In the genomic region with DNA sequence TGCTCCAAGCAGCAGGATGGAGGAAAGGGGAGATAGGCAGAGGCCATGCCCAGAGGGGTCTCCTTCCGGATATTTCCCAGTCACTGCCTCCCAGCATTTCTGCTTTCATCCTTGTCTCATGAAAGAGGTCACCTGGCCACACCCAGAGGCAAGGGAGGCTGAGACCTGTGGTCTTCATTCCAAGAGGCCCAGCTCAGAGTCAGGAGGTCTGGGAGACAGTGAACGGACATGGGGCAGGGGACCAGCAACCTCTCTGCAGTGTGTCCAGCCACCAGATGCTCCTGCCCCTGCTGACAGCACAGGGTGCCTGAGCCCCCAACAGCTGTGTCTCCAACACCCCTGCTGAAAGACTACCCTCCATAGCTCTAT, we compare ENCODE assay signal across 2 cellular contexts.
TF ChIP-seq lines count a peak whose summit lies in the region.

No MANE protein-coding gene starts in this region.

TF ChIP-seq in IMR-90, 13 proteins besides CTCF, POLR2A, EP300 and RAD21:
- no peak for TF ChIP-seq RFX5 (IDR thresholded peaks at IDR 0.05; ENCODE audit: low read depth, low read length)
- TF ChIP-seq CEBPB (IDR thresholded peaks at IDR 0.05; ENCODE audit: low read depth, low read length), result no peak
- no peak for TF ChIP-seq MAZ (IDR thresholded peaks at IDR 0.05; ENCODE audit: borderline replicate concordance, low read depth, low read length)
- TF ChIP-seq, protein P1, sequence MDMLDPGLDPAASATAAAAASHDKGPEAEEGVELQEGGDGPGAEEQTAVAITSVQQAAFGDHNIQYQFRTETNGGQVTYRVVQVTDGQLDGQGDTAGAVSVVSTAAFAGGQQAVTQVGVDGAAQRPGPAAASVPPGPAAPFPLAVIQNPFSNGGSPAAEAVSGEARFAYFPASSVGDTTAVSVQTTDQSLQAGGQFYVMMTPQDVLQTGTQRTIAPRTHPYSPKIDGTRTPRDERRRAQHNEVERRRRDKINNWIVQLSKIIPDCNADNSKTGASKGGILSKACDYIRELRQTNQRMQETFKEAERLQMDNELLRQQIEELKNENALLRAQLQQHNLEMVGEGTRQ (IDR thresholded peaks at IDR 0.05; ENCODE audit: low read depth, low read length), result no peak
- TF ChIP-seq CHD1 (IDR thresholded peaks at IDR 0.05; ENCODE audit: low read depth, low read length), result no peak

TF ChIP-seq in H1, 55 proteins besides CTCF, POLR2A, EP300 and RAD21:
- TF ChIP-seq, protein P2, sequence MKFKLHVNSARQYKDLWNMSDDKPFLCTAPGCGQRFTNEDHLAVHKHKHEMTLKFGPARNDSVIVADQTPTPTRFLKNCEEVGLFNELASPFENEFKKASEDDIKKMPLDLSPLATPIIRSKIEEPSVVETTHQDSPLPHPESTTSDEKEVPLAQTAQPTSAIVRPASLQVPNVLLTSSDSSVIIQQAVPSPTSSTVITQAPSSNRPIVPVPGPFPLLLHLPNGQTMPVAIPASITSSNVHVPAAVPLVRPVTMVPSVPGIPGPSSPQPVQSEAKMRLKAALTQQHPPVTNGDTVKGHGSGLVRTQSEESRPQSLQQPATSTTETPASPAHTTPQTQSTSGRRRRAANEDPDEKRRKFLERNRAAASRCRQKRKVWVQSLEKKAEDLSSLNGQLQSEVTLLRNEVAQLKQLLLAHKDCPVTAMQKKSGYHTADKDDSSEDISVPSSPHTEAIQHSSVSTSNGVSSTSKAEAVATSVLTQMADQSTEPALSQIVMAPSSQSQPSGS (IDR thresholded peaks at IDR 0.05; ENCODE audit: low read length), result no peak
- no peak for TF ChIP-seq MAFK (IDR thresholded peaks at IDR 0.05; ENCODE audit: low read depth, low read length)
- TF ChIP-seq EZH2 (IDR thresholded peaks at IDR 0.05; ENCODE audit: low read depth, low read length, severe bottlenecking), result no peak
- TF ChIP-seq HDAC2 (IDR thresholded peaks at IDR 0.05; ENCODE audit: borderline replicate concordance in 1 of 2, low read depth in 2 of 2, low read length in 2 of 2), result no peak
